ENCODE assay signal across 21 cellular contexts in the genomic region with DNA sequence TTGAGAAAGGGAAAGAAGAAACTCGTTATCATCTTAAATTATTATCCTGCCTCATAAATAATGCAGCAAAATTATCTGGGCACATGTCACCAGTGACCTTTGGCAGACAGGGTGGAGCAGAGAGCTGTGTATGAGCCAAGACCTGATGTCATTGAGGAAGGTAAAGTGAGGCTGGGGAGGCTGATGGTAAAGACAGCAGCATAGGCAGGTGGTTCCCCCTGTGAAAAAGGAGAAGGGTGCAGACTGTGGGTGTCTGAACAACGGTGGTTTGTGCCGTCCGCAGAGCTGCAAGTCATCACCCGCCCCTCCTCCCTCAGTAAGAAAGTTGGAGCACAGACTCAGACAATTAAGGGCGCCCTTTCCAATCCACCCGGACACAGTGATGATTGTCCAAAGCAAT. TPM values are rescaled to one million over a fixed set of nuclear protein-coding genes. Genes with fewer than 3 reads are reported as not detected.
DNase-seq lines count a peak whose midpoint lies in the region; ATAC-seq and TF ChIP-seq lines count a peak whose summit lies in the region.
"Had no signal": no experiment of that assay in that cellular context is flagged by ENCODE, and none has a peak within 500 bp of the region (broad histone marks: within the 10 kb centered on the region; RNA-seq: fewer than 3 reads in every experiment).

No MANE protein-coding gene starts in this region.

- no peaks in the 10 kb centered on the region; the same call in 2 of the 3 replicates for H3K36me3 Mint-ChIP-seq in GM23338 (ENCODE audit: low read depth)
- H3K36me3 Mint-ChIP-seq in CD4-positive, alpha-beta memory T cell: no peaks in the 10 kb centered on the region
- H3K36me3 Mint-ChIP-seq: activated CD4-positive, alpha-beta memory T cell treated with anti-CD3 and anti-CD28 coated beads for 36 hours; activated naive CD4-positive, alpha-beta T cell treated with anti-CD3 and anti-CD28 coated beads, Interleukin-2, amount 10 ng/mL, durations not matched to agents 7 days and 5 days; immature natural killer cell had no signal

- no peaks in the 10 kb centered on the region for H3F3A ChIP-seq in GM23338 (replicated peaks; ENCODE audit: low read depth)

- no peak overlapping the region for H3K27ac ChIP-seq in GM23338 (ENCODE audit: low read depth)
- peak overlapping the region; percentile 15 for H3K27ac ChIP-seq in duodenal mucosa (ENCODE audit: low read depth, low read length)
- H3K27ac ChIP-seq in CD4-positive, alpha-beta memory T cell (ENCODE audit: low read depth, low read length): no peak overlapping the region
- H3K27ac ChIP-seq in RWPE1: no peak overlapping the region
- H3K27ac ChIP-seq: vagina had no signal

- no peak overlapping the region for H3K9ac ChIP-seq in duodenal mucosa (ENCODE audit: low read depth in 1 of 2, low read length in 2 of 2)

- no peaks in the 10 kb centered on the region for H3K4me1 ChIP-seq in GM23338 (ENCODE audit: insufficient read depth)
- H3K4me1 ChIP-seq in duodenal mucosa (ENCODE audit: control insufficient read depth in 1 of 2, insufficient read depth in 2 of 2, low read length in 2 of 2): peaks cover 9 to 16% of the 10 kb centered on the region in 2 donors
- no peaks in the 10 kb centered on the region for H3K4me1 ChIP-seq in CD4-positive, alpha-beta memory T cell (ENCODE audit: insufficient read depth, low read length)
- H3K4me1 ChIP-seq: vagina had no signal

- no peak overlapping the region for H3K4me2 ChIP-seq in GM23338

- H3K27me3 Mint-ChIP-seq in GM23338 (ENCODE audit: insufficient read depth, low read depth, poor library complexity): peaks cover 5% of the 10 kb centered on the region
- H3K27me3 Mint-ChIP-seq in CD4-positive, alpha-beta memory T cell: peaks cover 2 to 3% of the 10 kb centered on the region in 2 donors

- ATAC-seq in GM23338: no peak
- ATAC-seq: effector memory CD8-positive, alpha-beta T cell; sciatic nerve had no signal

- no peaks in the 10 kb centered on the region for H3K36me3 ChIP-seq in GM23338 (ENCODE audit: insufficient read depth)
- no peaks in the 10 kb centered on the region for H3K36me3 ChIP-seq in duodenal mucosa (ENCODE audit: control insufficient read depth in 1 of 2, insufficient read depth in 2 of 2, low read length in 2 of 2)
- no peaks in the 10 kb centered on the region for H3K36me3 ChIP-seq in CD4-positive, alpha-beta memory T cell (ENCODE audit: insufficient read depth, low read length)
- H3K36me3 ChIP-seq: vagina had no signal

- no peak overlapping the region for H3K27ac Mint-ChIP-seq in GM23338
- H3K27ac Mint-ChIP-seq in CD4-positive, alpha-beta memory T cell: no peak overlapping the region
- H3K27ac Mint-ChIP-seq: activated CD4-positive, alpha-beta memory T cell treated with anti-CD3 and anti-CD28 coated beads for 36 hours; activated naive CD4-positive, alpha-beta T cell treated with anti-CD3 and anti-CD28 coated beads, Interleukin-2, amount 10 ng/mL, durations not matched to agents 7 days and 5 days; effector memory CD8-positive, alpha-beta T cell; immature natural killer cell; T-helper 1 cell treated with Interleukin-12 subunit alpha and Interleukin-12 subunit beta and Interleukin-4 antibody, amounts not matched to agents 30 μg/mL and 1 μg/mL, for 36 hours had no signal

- DNase-seq in NCI-H82 (lab: John Stamatoyannopoulos, UW) (peak; percentile 42), NCI-H82 treated with DMSO at 0.1 percent for 48 hours (lab: John Stamatoyannopoulos, UW; ENCODE audit: unreplicated experiment) (no peak), GM23338 (ENCODE audit: low spot score) (no peak), retina (peak; percentile 5), amniotic stem cell (lab: John Stamatoyannopoulos, UW) (no peak), RWPE1 (ENCODE audit: low spot score) (no peak)
- no peak for DNase-seq in CD4-positive, alpha-beta memory T cell
- DNase-seq: activated CD4-positive, alpha-beta memory T cell treated with anti-CD3 and anti-CD28 coated beads for 36 hours; activated naive CD4-positive, alpha-beta T cell treated with anti-CD3 and anti-CD28 coated beads, Interleukin-2, amount 10 ng/mL, durations not matched to agents 7 days and 5 days; activated T-cell treated with anti-CD3 and anti-CD28 coated beads, Interleukin-2, amount 50 U/mL, for 1 hour; effector memory CD8-positive, alpha-beta T cell; immature natural killer cell; IMR-90; MM.1S; NCI-H345; SHP77; stimulated activated CD4-positive, alpha-beta T cell treated with anti-CD3 and anti-CD28 coated beads, Interleukin-2, amount 100 ng/mL, for 24 hours had no signal

- no peaks in the 10 kb centered on the region for H4K20me1 ChIP-seq in GM23338 (replicated peaks; ENCODE audit: insufficient read depth)

- H3K9me3 ChIP-seq in duodenal mucosa (ENCODE audit: control insufficient read depth in 1 of 2, low read length in 2 of 2): no peaks in the 10 kb centered on the region
- no peaks in the 10 kb centered on the region for H3K9me3 ChIP-seq in CD4-positive, alpha-beta memory T cell (ENCODE audit: control insufficient read depth in 1 of 2, low read length in 2 of 2)
- H3K9me3 ChIP-seq: vagina had no signal

- H3K27me3 ChIP-seq in GM23338 (ENCODE audit: insufficient read depth) (no peaks in the 10 kb centered on the region), duodenal mucosa (ENCODE audit: control insufficient read depth in 1 of 2, insufficient read depth in 2 of 2, low read length in 2 of 2) (no peaks in the 10 kb centered on the region)
- no peaks in the 10 kb centered on the region for H3K27me3 ChIP-seq in CD4-positive, alpha-beta memory T cell (ENCODE audit: insufficient read depth, low read length)
- H3K27me3 ChIP-seq: vagina had no signal

- no peaks in the 10 kb centered on the region; the same call in 2 of the 3 replicates for H3K4me1 Mint-ChIP-seq in GM23338
- H3K4me1 Mint-ChIP-seq in CD4-positive, alpha-beta memory T cell: peaks cover 0 to 1% (median 0%) of the 10 kb centered on the region in 4 donors
- H3K4me1 Mint-ChIP-seq: activated naive CD4-positive, alpha-beta T cell treated with anti-CD3 and anti-CD28 coated beads, Interleukin-2, amount 10 ng/mL, durations not matched to agents 7 days and 5 days; immature natural killer cell had no signal

- CTCF ChIA-PET in CD4-positive, alpha-beta memory T cell (lab: Charles Lee; ENCODE audit: partially characterized antibody): no interaction called here
- CTCF ChIA-PET in RWPE1 (lab: Yijun Ruan, JAX): no interaction called here

- intact Hi-C loops in CD4-positive, alpha-beta memory T cell (cut with micrococcal nuclease): no loop called here

- no peaks in the 10 kb centered on the region for H3K9me3 Mint-ChIP-seq in GM23338
- no peaks in the 10 kb centered on the region for H3K9me3 Mint-ChIP-seq in CD4-positive, alpha-beta memory T cell
- H3K9me3 Mint-ChIP-seq: activated CD4-positive, alpha-beta memory T cell treated with anti-CD3 and anti-CD28 coated beads for 36 hours; activated naive CD4-positive, alpha-beta T cell treated with anti-CD3 and anti-CD28 coated beads, Interleukin-2, amount 10 ng/mL, durations not matched to agents 7 days and 5 days; effector memory CD8-positive, alpha-beta T cell; immature natural killer cell; T-helper 1 cell treated with Interleukin-12 subunit alpha and Interleukin-12 subunit beta and Interleukin-4 antibody, amounts not matched to agents 30 μg/mL and 1 μg/mL, for 36 hours had no signal

- TF ChIP-seq CTCF in GM23338 (conservative IDR thresholded peaks at IDR 0.05; ENCODE audit: low read depth in 2 of 2): no peak
- TF ChIP-seq CTCF in RWPE1 (conservative IDR thresholded peaks at IDR 0.05; ENCODE audit: low read depth): no peak

- H3K9me2 ChIP-seq in GM23338 (ENCODE audit: insufficient read depth): no peaks in the 10 kb centered on the region

- POLR2A ChIA-PET in CD4-positive, alpha-beta memory T cell (lab: Charles Lee; ENCODE audit: partially characterized antibody): no interaction called here
- POLR2A ChIA-PET in RWPE1 (lab: Yijun Ruan, JAX; ENCODE audit: low non-redundant PET): no interaction called here

- H3K4me3 Mint-ChIP-seq in GM23338: no peak overlapping the region
- H3K4me3 Mint-ChIP-seq in CD4-positive, alpha-beta memory T cell: no peak overlapping the region
- H3K4me3 Mint-ChIP-seq: activated CD4-positive, alpha-beta memory T cell treated with anti-CD3 and anti-CD28 coated beads for 36 hours; activated naive CD4-positive, alpha-beta T cell treated with anti-CD3 and anti-CD28 coated beads, Interleukin-2, amount 10 ng/mL, durations not matched to agents 7 days and 5 days; effector memory CD8-positive, alpha-beta T cell; immature natural killer cell; T-helper 1 cell treated with Interleukin-12 subunit alpha and Interleukin-12 subunit beta and Interleukin-4 antibody, amounts not matched to agents 30 μg/mL and 1 μg/mL, for 36 hours had no signal

- H2AFZ ChIP-seq in GM23338: peak overlapping the region; percentile 43; the same call in 1 of the 2 replicates

- no peaks in the 10 kb centered on the region for H3K79me2 ChIP-seq in GM23338 (replicated peaks; ENCODE audit: insufficient read depth)

- H3K4me3 ChIP-seq in GM23338 (no peak overlapping the region), duodenal mucosa (ENCODE audit: low read depth in 1 of 2, low read length in 2 of 2) (peak overlapping the region; percentile 32 to 45)
- no peak overlapping the region for H3K4me3 ChIP-seq in CD4-positive, alpha-beta memory T cell (ENCODE audit: low read length in 2 of 2)
- H3K4me3 ChIP-seq: vagina had no signal

TF ChIP-seq in GM23338, 12 proteins besides CTCF, POLR2A, EP300 and RAD21 (continues in another document):
- TF ChIP-seq EZH2 (IDR thresholded peaks at IDR 0.05; ENCODE audit: low read depth, unreplicated experiment): no peak

RNA-seq across cellular contexts. Expression of a gene that starts 30.8 kb away (rescaled TPM):
- 78.1 and 80.8 TPM in 2 replicates for total RNA-seq in GM23338 (2014; rRNA removed; shearing (Covaris generic))
- polyA plus RNA-seq in GM23338 (2016; fragmentation: Nextera tagmentation; extraction: Ambion mirVana): 39.5 and 40.1 TPM in 2 replicates
- total RNA-seq in CD4-positive, alpha-beta memory T cell: 10 to 100 TPM; 50.1 to 51.8 TPM
- 10 to 100 TPM in 1 of 2 donors, 1 to 10 TPM in 1; 7.5 to 28.9 TPM for polyA plus RNA-seq in CD4-positive, alpha-beta memory T cell

RNA-seq across cellular contexts. Expression of a gene that starts 51.0 kb away (rescaled TPM):
- total RNA-seq in GM23338 (2014; rRNA removed; shearing (Covaris generic)): 68.5 and 69.9 TPM in 2 replicates
- polyA plus RNA-seq in GM23338 (2016; fragmentation: Nextera tagmentation; extraction: Ambion mirVana): 71.7 and 84.4 TPM in 2 replicates
- 100 to 1,000 TPM; 152 to 153 TPM for total RNA-seq in CD4-positive, alpha-beta memory T cell
- polyA plus RNA-seq in CD4-positive, alpha-beta memory T cell: 10 to 100 TPM; 18.1 to 23.3 TPM

Comparison
In these comparisons a context has a peak if more than half of its experiments do, and no peak if none do; other contexts are left out.
1. DNase-seq: peak in NCI-H82 (single experiment) and retina (single experiment); none in NCI-H82 treated with DMSO at 0.1 percent for 48 hours (single experiment), GM23338 (single experiment), amniotic stem cell (single experiment), CD4-positive, alpha-beta memory T cell (0 of 5) and RWPE1 (single experiment).
2. H3K4me3 ChIP-seq: peak in duodenal mucosa (2 of 2); none in GM23338 (single experiment) and CD4-positive, alpha-beta memory T cell (0 of 2).